In the genomic region with DNA sequence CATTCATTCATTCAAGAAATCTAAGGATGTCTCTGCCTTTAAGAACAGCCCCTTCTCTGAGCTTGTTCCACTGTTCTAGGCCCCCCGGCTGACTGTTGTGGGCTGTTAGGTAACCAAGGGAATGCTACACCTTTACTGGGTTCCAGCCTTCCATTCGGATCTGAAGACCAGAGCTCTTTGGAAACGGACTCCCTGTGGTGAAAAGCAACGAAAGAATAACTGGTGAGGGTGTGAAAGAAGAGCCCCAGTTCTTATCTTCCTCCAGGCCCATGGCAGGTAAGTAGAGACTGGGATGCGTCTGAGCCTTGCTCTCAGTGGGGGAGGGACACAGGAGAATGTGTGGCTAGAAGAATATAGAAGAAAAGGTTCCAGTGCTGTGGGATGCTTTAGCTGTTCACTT, we compare ENCODE assay signal across 26 cellular contexts.
"Had no signal": no experiment of that assay in that cellular context is flagged by ENCODE, and none has a peak within 500 bp of the region (broad histone marks: within the 10 kb centered on the region; RNA-seq: fewer than 3 reads in every experiment).

No MANE protein-coding gene starts in this region.

- H2AFZ ChIP-seq: hepatocyte had no signal

- H3K4me3 ChIP-seq: hepatocyte, left ventricle myocardium inferior, lung, mucosa of descending colon, ovary, prostate gland, skin epidermis, stomach, testis, thyroid gland, transverse colon, upper lobe of left lung, vagina had no signal

- H3K4me2 ChIP-seq: hepatocyte had no signal

- FAIRE-seq: islet of Langerhans had no signal

- H3K27me3 ChIP-seq: hepatocyte, ovary, stomach, testis, thyroid gland, transverse colon, upper lobe of left lung, vagina had no signal

- H3K4me1 ChIP-seq: left ventricle myocardium inferior, prostate gland, testis, thyroid gland, transverse colon, upper lobe of left lung, vagina had no signal

- H3K27ac ChIP-seq: hepatocyte, left ventricle myocardium inferior, ovary, prostate gland, skin epidermis, stomach, testis, thyroid gland, transverse colon, upper lobe of left lung, vagina had no signal

- H3K36me3 Mint-ChIP-seq: immature natural killer cell; naive thymus-derived CD4-positive, alpha-beta T cell; natural killer cell treated with Interleukin-12 subunit alpha and Interleukin-12 subunit beta and Interleukin-15 and Interleukin-18, amount 100 ng/mL, for 72 hours; stimulated activated naive B cell treated with anti-CD40 and anti-IgM and Interleukin-4, amounts not matched to agents 10 μg/mL and 1 μg/mL and 100 μg/mL, for 72 hours had no signal

- H3K27ac Mint-ChIP-seq: immature natural killer cell; naive thymus-derived CD4-positive, alpha-beta T cell; natural killer cell treated with Interleukin-12 subunit alpha and Interleukin-12 subunit beta and Interleukin-15 and Interleukin-18, amount 100 ng/mL, for 72 hours; stimulated activated naive B cell treated with anti-CD40 and anti-IgM and Interleukin-4, amounts not matched to agents 10 μg/mL and 1 μg/mL and 100 μg/mL, for 72 hours had no signal

- H3K36me3 ChIP-seq: left ventricle myocardium inferior, ovary, prostate gland, stomach, thyroid gland, transverse colon, upper lobe of left lung, vagina had no signal

- H3K4me1 Mint-ChIP-seq: immature natural killer cell; naive thymus-derived CD4-positive, alpha-beta T cell; stimulated activated naive B cell treated with anti-CD40 and anti-IgM and Interleukin-4, amounts not matched to agents 10 μg/mL and 1 μg/mL and 100 μg/mL, for 72 hours had no signal

- H3K27me3 Mint-ChIP-seq: stimulated activated naive B cell treated with anti-CD40 and anti-IgM and Interleukin-4, amounts not matched to agents 10 μg/mL and 1 μg/mL and 100 μg/mL, for 72 hours had no signal

- DNase-seq: immature natural killer cell; left ventricle myocardium inferior; midbrain; naive thymus-derived CD4-positive, alpha-beta T cell; ovary; posterior cingulate gyrus; right cardiac atrium; stimulated activated CD4-positive, alpha-beta T cell treated with anti-CD3 and anti-CD28 coated beads, Interleukin-12 subunit alpha, Interleukin-12 subunit beta, amount 100 ng/mL, for 4 hours; stimulated activated CD4-positive, alpha-beta T cell treated with anti-CD3 and anti-CD28 coated beads, Interleukin-15, amount 100 ng/mL, for 24 hours; stimulated activated CD4-positive, alpha-beta T cell treated with anti-CD3 and anti-CD28 coated beads, Interleukin-2, amount 100 ng/mL, for 24 hours; stimulated activated CD4-positive, alpha-beta T cell treated with anti-CD3 and anti-CD28 coated beads, Interleukin-4, amount 100 ng/mL, for 1 hour; stimulated activated naive B cell treated with anti-CD40 and anti-IgM and Interleukin-4, amounts not matched to agents 10 μg/mL and 1 μg/mL and 100 μg/mL, for 72 hours; stimulated activated naive CD8-positive, alpha-beta T cell treated with anti-CD3 and anti-CD28 coated beads, Interleukin-15, Interleukin-2, amounts not matched to agents 100 U/mL and 50 U/mL, for 24 hours; stomach; testis; thyroid gland; transverse colon; upper lobe of left lung had no signal

- H3K4me3 Mint-ChIP-seq: immature natural killer cell; naive thymus-derived CD4-positive, alpha-beta T cell; natural killer cell treated with Interleukin-12 subunit alpha and Interleukin-12 subunit beta and Interleukin-15 and Interleukin-18, amount 100 ng/mL, for 72 hours; stimulated activated naive B cell treated with anti-CD40 and anti-IgM and Interleukin-4, amounts not matched to agents 10 μg/mL and 1 μg/mL and 100 μg/mL, for 72 hours had no signal

- H3K79me2 ChIP-seq: hepatocyte had no signal

- H3K9me3 ChIP-seq: mucosa of descending colon, ovary, prostate gland, testis, thyroid gland, transverse colon, upper lobe of left lung, vagina had no signal
